18 cellular contexts compared by ENCODE assay signal in genomic region chr6:142773324-142773723, GRCh38.
A peak's percentile ranks its signal among the peaks of the same experiment; 100 is the strongest.
DNase-seq lines count a peak whose midpoint lies in the region; ATAC-seq and TF ChIP-seq lines count a peak whose summit lies in the region.
"Had no signal": no experiment of that assay in that cellular context is flagged by ENCODE, and none has a peak within 500 bp of the region (broad histone marks: within the 10 kb centered on the region; RNA-seq: fewer than 3 reads in every experiment).

No MANE protein-coding gene starts in this region.

- no peaks in the 10 kb centered on the region for H3K27me3 ChIP-seq in CD8-positive, alpha-beta T cell (ENCODE audit: insufficient read depth, low read length)
- no peaks in the 10 kb centered on the region for H3K27me3 ChIP-seq in colonic mucosa
- H3K27me3 ChIP-seq: cardiac muscle cell, heart left ventricle, uterus had no signal

- CTCF ChIA-PET in activated CD8-positive, alpha-beta T cell treated with anti-CD3 and anti-CD28 coated beads for 36 hours (lab: Charles Lee), result no interaction called here
- CTCF ChIA-PET in activated CD8-positive, alpha-beta T cell treated with anti-CD3 and anti-CD28 coated beads, Interleukin-2, amount 10 ng/mL, durations not matched to agents 7 days and 5 days (lab: Charles Lee), result no interaction called here
- CTCF ChIA-PET in CD8-positive, alpha-beta T cell (lab: Charles Lee), result no interaction called here

- H3K9me3 ChIP-seq in CD8-positive, alpha-beta T cell (ENCODE audit: low read length), result no peaks in the 10 kb centered on the region
- H3K9me3 ChIP-seq in colonic mucosa, result no peaks in the 10 kb centered on the region
- H3K9me3 ChIP-seq: heart left ventricle, uterus had no signal

- no peaks in the 10 kb centered on the region for H3K27me3 Mint-ChIP-seq in activated CD8-positive, alpha-beta T cell treated with anti-CD3 and anti-CD28 coated beads for 36 hours
- H3K27me3 Mint-ChIP-seq in activated CD8-positive, alpha-beta T cell treated with anti-CD3 and anti-CD28 coated beads, Interleukin-2, amount 10 ng/mL, durations not matched to agents 7 days and 5 days (ENCODE audit: low read depth), result no peaks in the 10 kb centered on the region
- no peaks in the 10 kb centered on the region for H3K27me3 Mint-ChIP-seq in CD8-positive, alpha-beta T cell (ENCODE audit: low read depth)
- H3K27me3 Mint-ChIP-seq: naive B cell had no signal

- POLR2A ChIA-PET in activated CD8-positive, alpha-beta T cell treated with anti-CD3 and anti-CD28 coated beads for 36 hours (lab: Charles Lee), result interaction anchor here (0.8 to 1.8 kb wide), 3 partner anchors 37 to 84 kb away, joined by 3 to 6 read pairs (median 3); no protein-coding TSS in a partner anchor
- POLR2A ChIA-PET in activated CD8-positive, alpha-beta T cell treated with anti-CD3 and anti-CD28 coated beads, Interleukin-2, amount 10 ng/mL, durations not matched to agents 7 days and 5 days (lab: Charles Lee), result no interaction called here
- POLR2A ChIA-PET in CD8-positive, alpha-beta T cell (lab: Charles Lee), result no interaction called here

- peak; percentile 52 for DNase-seq in activated CD8-positive, alpha-beta T cell treated with anti-CD3 and anti-CD28 coated beads for 36 hours
- DNase-seq in activated CD8-positive, alpha-beta T cell treated with anti-CD3 and anti-CD28 coated beads, Interleukin-2, amount 10 ng/mL, durations not matched to agents 7 days and 5 days, result no peak
- DNase-seq in CD8-positive, alpha-beta T cell, result no peak
- peak; percentile 38 to 52 for DNase-seq in activated T-cell treated with anti-CD3 and anti-CD28 coated beads, Interleukin-2, amount 50 U/mL, for 48 hours
- DNase-seq in colonic mucosa (no peak), DMS79 treated with DMSO at 0.1 percent for 48 hours (lab: John Stamatoyannopoulos, UW) (no peak), RPMI8226 (no peak), NCI-H1092 treated with DMSO at 0.1 percent for 48 hours (lab: John Stamatoyannopoulos, UW) (no peak)
- DNase-seq: GM23248, heart left ventricle, mesendoderm, naive B cell, NCI-H446 treated with DMSO at 0.1 percent for 48 hours, OCI-M1, retina, Right ventricle myocardium superior, uterus had no signal

- peak overlapping the region in 1 of 2 donors; percentile 4 for H3K9ac ChIP-seq in colonic mucosa (ENCODE audit: low read depth in 2 of 2, low read length in 2 of 2)
- H3K9ac ChIP-seq: GM23248 had no signal

- no peak overlapping the region for H3K4me3 Mint-ChIP-seq in activated CD8-positive, alpha-beta T cell treated with anti-CD3 and anti-CD28 coated beads for 36 hours
- H3K4me3 Mint-ChIP-seq in activated CD8-positive, alpha-beta T cell treated with anti-CD3 and anti-CD28 coated beads, Interleukin-2, amount 10 ng/mL, durations not matched to agents 7 days and 5 days, result no peak overlapping the region
- H3K4me3 Mint-ChIP-seq in CD8-positive, alpha-beta T cell, result no peak overlapping the region
- H3K4me3 Mint-ChIP-seq: naive B cell had no signal

- peak overlapping the region; percentile 81 for H3K27ac Mint-ChIP-seq in activated CD8-positive, alpha-beta T cell treated with anti-CD3 and anti-CD28 coated beads for 36 hours
- no peak overlapping the region for H3K27ac Mint-ChIP-seq in activated CD8-positive, alpha-beta T cell treated with anti-CD3 and anti-CD28 coated beads, Interleukin-2, amount 10 ng/mL, durations not matched to agents 7 days and 5 days
- peak overlapping the region; percentile 81 for H3K27ac Mint-ChIP-seq in CD8-positive, alpha-beta T cell

- peaks cover 55% of the 10 kb centered on the region for H3K4me1 Mint-ChIP-seq in activated CD8-positive, alpha-beta T cell treated with anti-CD3 and anti-CD28 coated beads for 36 hours (ENCODE audit: low read depth)
- peaks cover 13% of the 10 kb centered on the region for H3K4me1 Mint-ChIP-seq in activated CD8-positive, alpha-beta T cell treated with anti-CD3 and anti-CD28 coated beads, Interleukin-2, amount 10 ng/mL, durations not matched to agents 7 days and 5 days (ENCODE audit: low read depth)
- H3K4me1 Mint-ChIP-seq in CD8-positive, alpha-beta T cell (ENCODE audit: low read depth), result peaks cover 40% of the 10 kb centered on the region
- H3K4me1 Mint-ChIP-seq: naive B cell had no signal

- H3K4me1 ChIP-seq in CD8-positive, alpha-beta T cell (ENCODE audit: insufficient read depth, low read length), result peaks cover 13% of the 10 kb centered on the region
- H3K4me1 ChIP-seq in colonic mucosa, result no peaks in the 10 kb centered on the region
- H3K4me1 ChIP-seq: heart left ventricle, uterus had no signal

- H3K27ac ChIP-seq in CD8-positive, alpha-beta T cell (ENCODE audit: low read depth, low read length), result no peak overlapping the region
- peak overlapping the region; percentile 23 for H3K27ac ChIP-seq in colonic mucosa
- H3K27ac ChIP-seq: cardiac muscle cell, GM23248, heart left ventricle, uterus had no signal

- intact Hi-C loops in activated CD8-positive, alpha-beta T cell treated with anti-CD3 and anti-CD28 coated beads for 36 hours (cut with micrococcal nuclease), result no loop called here
- intact Hi-C loops in CD8-positive, alpha-beta T cell (cut with DNase I, micrococcal nuclease), result loop anchor here in 1 of 2 experiments (5.0 kb wide), 1 partner anchor 94 kb away; no protein-coding TSS in a partner anchor
- intact Hi-C loops in colonic mucosa (cut with DNase I), result no loop called here

- no peak overlapping the region for H3K4me3 ChIP-seq in CD8-positive, alpha-beta T cell (ENCODE audit: low read depth, low read length)
- no peak overlapping the region for H3K4me3 ChIP-seq in colonic mucosa
- H3K4me3 ChIP-seq: cardiac muscle cell, GM23248, heart left ventricle, uterus had no signal

- no peak for TF ChIP-seq CTCF in activated CD8-positive, alpha-beta T cell treated with anti-CD3 and anti-CD28 coated beads for 36 hours (IDR thresholded peaks at IDR 0.05)
- TF ChIP-seq CTCF in CD8-positive, alpha-beta T cell (IDR thresholded peaks at IDR 0.05), result no peak
- TF ChIP-seq CTCF in colonic mucosa (IDR thresholded peaks at IDR 0.05), result no peak

- peaks cover 70% of the 10 kb centered on the region for H3K36me3 Mint-ChIP-seq in activated CD8-positive, alpha-beta T cell treated with anti-CD3 and anti-CD28 coated beads for 36 hours (ENCODE audit: low read depth)
- H3K36me3 Mint-ChIP-seq in activated CD8-positive, alpha-beta T cell treated with anti-CD3 and anti-CD28 coated beads, Interleukin-2, amount 10 ng/mL, durations not matched to agents 7 days and 5 days (ENCODE audit: low read depth), result peaks cover 65% of the 10 kb centered on the region
- H3K36me3 Mint-ChIP-seq in CD8-positive, alpha-beta T cell, result peaks cover 76% of the 10 kb centered on the region

- H3K9me3 Mint-ChIP-seq in activated CD8-positive, alpha-beta T cell treated with anti-CD3 and anti-CD28 coated beads for 36 hours, result no peaks in the 10 kb centered on the region
- no peaks in the 10 kb centered on the region for H3K9me3 Mint-ChIP-seq in activated CD8-positive, alpha-beta T cell treated with anti-CD3 and anti-CD28 coated beads, Interleukin-2, amount 10 ng/mL, durations not matched to agents 7 days and 5 days (ENCODE audit: insufficient read depth)
- H3K9me3 Mint-ChIP-seq in CD8-positive, alpha-beta T cell, result no peaks in the 10 kb centered on the region
- H3K9me3 Mint-ChIP-seq: naive B cell had no signal

- peak; percentile 87 for ATAC-seq in activated CD8-positive, alpha-beta T cell treated with anti-CD3 and anti-CD28 coated beads for 36 hours
- no peak for ATAC-seq in activated CD8-positive, alpha-beta T cell treated with anti-CD3 and anti-CD28 coated beads, Interleukin-2, amount 10 ng/mL, durations not matched to agents 7 days and 5 days
- no peak for ATAC-seq in CD8-positive, alpha-beta T cell
- ATAC-seq: heart left ventricle had no signal

- peaks cover 60% of the 10 kb centered on the region for H3K36me3 ChIP-seq in CD8-positive, alpha-beta T cell (ENCODE audit: insufficient read depth, low read length)
- H3K36me3 ChIP-seq in colonic mucosa, result no peaks in the 10 kb centered on the region
- H3K36me3 ChIP-seq: uterus had no signal

Comparison
In these comparisons a context has a peak if more than half of its experiments do, and no peak if none do; other contexts are left out.
1. DNase-seq: peak in activated CD8-positive, alpha-beta T cell treated with anti-CD3 and anti-CD28 coated beads for 36 hours (single experiment) and activated T-cell treated with anti-CD3 and anti-CD28 coated beads, Interleukin-2, amount 50 U/mL, for 48 hours (2 of 2); none in activated CD8-positive, alpha-beta T cell treated with anti-CD3 and anti-CD28 coated beads, Interleukin-2, amount 10 ng/mL, durations not matched to agents 7 days and 5 days (single experiment), CD8-positive, alpha-beta T cell (0 of 7), colonic mucosa (single experiment), DMS79 treated with DMSO at 0.1 percent for 48 hours (single experiment), RPMI8226 (single experiment) and NCI-H1092 treated with DMSO at 0.1 percent for 48 hours (single experiment).